Comparison of ENCODE assay signal across 9 cellular contexts in the genomic region with DNA sequence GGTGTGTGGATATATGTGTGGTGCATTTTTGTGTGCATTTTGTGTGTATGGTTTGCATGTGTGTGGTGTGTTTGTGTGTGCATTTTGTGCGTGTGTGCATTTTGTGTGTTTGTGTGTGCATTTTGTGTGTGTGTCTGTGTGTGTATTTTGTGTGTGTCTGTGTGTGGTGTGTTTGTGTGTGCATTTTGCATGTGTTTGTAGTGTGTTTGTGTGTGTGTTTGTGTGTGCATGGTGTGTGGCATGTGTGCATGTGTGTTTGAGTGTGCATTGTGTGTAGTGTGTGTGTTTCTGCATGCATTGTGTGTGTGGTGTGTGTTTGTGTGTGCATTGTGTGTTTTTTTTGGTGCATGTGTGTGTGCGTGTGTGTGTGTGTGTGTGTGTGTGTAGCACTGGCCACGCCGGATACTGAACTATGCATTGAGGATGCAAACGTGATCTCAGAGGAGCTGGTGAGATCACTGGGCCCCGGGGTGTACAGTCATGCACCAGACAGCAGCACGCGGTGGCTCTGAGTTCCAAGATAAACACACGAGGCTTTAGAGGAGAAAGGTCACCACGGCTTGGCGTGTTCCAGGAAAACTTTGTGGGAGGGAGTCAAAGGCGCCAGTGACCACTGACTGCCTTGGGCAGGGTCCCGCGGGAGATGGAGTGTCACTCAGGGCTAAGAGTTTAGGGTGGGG.
A peak's percentile ranks its signal among the peaks of the same experiment; 100 is the strongest.
DNase-seq lines count a peak whose midpoint lies in the region; ATAC-seq and TF ChIP-seq lines count a peak whose summit lies in the region.
"Had no signal": no experiment of that assay in that cellular context is flagged by ENCODE, and none has a peak within 500 bp of the region (broad histone marks: within the 10 kb centered on the region; RNA-seq: fewer than 3 reads in every experiment).

No MANE protein-coding gene starts in this region.

- DNase-seq in SIG-M5 treated with dmso at 0.1 percent for 504 hours (lab: John Stamatoyannopoulos, UW; ENCODE audit: unreplicated experiment) (peak; percentile 10), SIG-M5 (lab: John Stamatoyannopoulos, UW) (no peak), brain pericyte (ENCODE audit: low read depth, low spot score) (peak; percentile 92), kidney glomerular epithelial cell (lab: John Stamatoyannopoulos, UW) (peak; percentile 89), type B pancreatic cell (ENCODE audit: extremely low spot score, unreplicated experiment) (no peak), NCI-H2107 treated with DMSO at 0.1 percent for 48 hours (lab: John Stamatoyannopoulos, UW; ENCODE audit: unreplicated experiment) (no peak), ascending aorta (ENCODE audit: low spot score in 2 of 2) (no peak)

- no peak overlapping the region for H3K4me3 ChIP-seq in ascending aorta
- H3K4me3 ChIP-seq: GM12878 had no signal

- TF ChIP-seq CTCF in type B pancreatic cell (conservative IDR thresholded peaks at IDR 0.05) (no peak), ascending aorta (IDR thresholded peaks at IDR 0.05) (no peak)

- H3K27ac ChIP-seq in ascending aorta: no peak overlapping the region

- H3K4me3 Mint-ChIP-seq in type B pancreatic cell: no peak overlapping the region

- peak overlapping the region; percentile 77 for H3K27ac Mint-ChIP-seq in type B pancreatic cell

- peaks cover 5% of the 10 kb centered on the region for H3K4me1 Mint-ChIP-seq in type B pancreatic cell (ENCODE audit: unreplicated experiment)

- ATAC-seq in HG03469 (IDR thresholded peaks at IDR 0.05; ENCODE audit: unreplicated experiment): no peak
- ATAC-seq: GM12878 had no signal

- H3K36me3 Mint-ChIP-seq in type B pancreatic cell: no peaks in the 10 kb centered on the region

- no peaks in the 10 kb centered on the region for H3K4me1 ChIP-seq in ascending aorta

- no peaks in the 10 kb centered on the region for H3K36me3 ChIP-seq in ascending aorta

- H3K9me3 Mint-ChIP-seq in type B pancreatic cell: peaks cover 6% of the 10 kb centered on the region

- peaks cover 8% of the 10 kb centered on the region for H3K27me3 Mint-ChIP-seq in type B pancreatic cell

- H3K9me3 ChIP-seq in ascending aorta: no peaks in the 10 kb centered on the region

- intact Hi-C loops in ascending aorta (cut with DNase I): no loop called here

- no peaks in the 10 kb centered on the region for H3K27me3 ChIP-seq in ascending aorta

Comparison
In these comparisons a context has a peak if more than half of its experiments do, and no peak if none do; other contexts are left out.
1. DNase-seq: peak in SIG-M5 treated with dmso at 0.1 percent for 504 hours (single experiment), brain pericyte (single experiment) and kidney glomerular epithelial cell (single experiment); none in SIG-M5 (single experiment), type B pancreatic cell (single experiment), NCI-H2107 treated with DMSO at 0.1 percent for 48 hours (single experiment) and ascending aorta (0 of 2).